In the genomic region with DNA sequence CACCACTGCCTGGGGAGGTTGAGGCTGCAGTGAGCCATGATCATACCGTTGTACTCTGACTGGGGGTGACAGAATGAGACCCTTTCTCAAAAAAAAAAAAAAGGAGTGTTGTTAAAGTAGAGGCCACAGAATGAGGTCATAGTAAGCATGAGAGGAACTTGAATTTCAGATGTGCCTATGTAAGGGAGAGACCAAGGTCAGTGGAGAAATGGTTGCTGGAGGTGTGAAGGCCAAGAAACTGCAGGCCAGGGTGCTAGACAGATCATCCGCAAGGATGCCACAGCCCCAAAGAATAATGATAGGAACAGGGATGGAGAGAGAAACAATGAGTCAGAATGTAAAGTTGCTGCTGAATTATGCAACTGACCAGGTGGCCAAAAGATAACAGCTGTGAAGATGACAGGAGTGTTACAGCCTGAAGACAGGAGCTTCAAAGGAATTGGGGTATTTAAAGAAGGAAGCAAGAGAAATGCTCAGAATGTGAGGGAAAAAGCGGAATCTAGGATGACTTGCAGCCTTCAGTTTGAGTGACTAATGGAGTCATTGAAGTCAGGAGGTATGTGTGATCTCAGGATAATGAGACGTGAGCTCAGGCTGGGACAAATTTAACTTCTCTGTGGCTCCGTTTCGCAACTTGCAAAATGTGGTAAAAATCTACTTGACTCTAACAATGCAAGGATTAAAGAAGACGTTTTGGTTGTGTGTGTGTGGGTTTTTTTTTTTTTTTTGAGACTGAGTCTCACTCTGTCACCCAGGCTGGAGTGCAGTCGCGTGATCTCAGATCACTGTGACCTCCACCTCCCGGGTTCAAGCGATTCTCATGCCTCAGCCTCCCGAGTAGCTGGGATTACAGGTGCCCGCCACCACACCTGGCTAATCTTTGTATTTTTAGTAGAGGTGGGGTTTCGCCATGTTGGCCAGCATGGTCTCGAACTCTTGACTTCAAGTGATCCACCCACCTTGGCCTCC, we compare ENCODE assay signal across 1 cellular context.
A peak's percentile ranks its signal among the peaks of the same experiment; 100 is the strongest.
TF ChIP-seq lines count a peak whose summit lies in the region.

No MANE protein-coding gene starts in this region.

TF ChIP-seq in K562, 482 proteins besides CTCF, POLR2A, EP300 and RAD21 (continued from another document and continues in another):
- TF ChIP-seq ETV6 (IDR thresholded peaks at IDR 0.05; ENCODE audit: borderline replicate concordance in 1 of 2, low read depth in 2 of 2, low read length in 1 of 2) (peak; percentile 29 to 50; a peak in 1 of 4 replicates), ETV6 (CRISPR knock-in tag; IDR thresholded peaks at IDR 0.05; ENCODE audit: borderline replicate concordance) (no peak), NFIX (CRISPR knock-in tag; IDR thresholded peaks at IDR 0.05; ENCODE audit: low read depth) (no peak), TFAM (CRISPR knock-in tag; conservative IDR thresholded peaks at IDR 0.05) (no peak), SLC30A9 (CRISPR knock-in tag; IDR thresholded peaks at IDR 0.05) (no peak), SMARCA4 (IDR thresholded peaks at IDR 0.05) (peak; percentile 100), NR4A1 (CRISPR knock-in tag; IDR thresholded peaks at IDR 0.05) (no peak), NR4A1 (tag; IDR thresholded peaks at IDR 0.05) (peak; percentile 58; the same call in 1 of the 2 replicates), HDGF (IDR thresholded peaks at IDR 0.05) (peak; percentile 72), TSHZ1 (CRISPR knock-in tag; IDR thresholded peaks at IDR 0.05) (no peak), DPF2 (IDR thresholded peaks at IDR 0.05) (peak; percentile 100), TAF1 (IDR thresholded peaks at IDR 0.05; ENCODE audit: control insufficient read depth, extremely low read depth, insufficient read depth, low read length, severe bottlenecking) (no peak), ESRRA (IDR thresholded peaks at IDR 0.05; ENCODE audit: borderline replicate concordance, low read depth) (peak; percentile 78; the same call in 1 of the 2 replicates), ATF3 (IDR thresholded peaks at IDR 0.05) (peak; percentile 100), ATF3 (CRISPR knock-in tag; conservative IDR thresholded peaks at IDR 0.05) (peak; percentile 100), CHD7 (IDR thresholded peaks at IDR 0.05; ENCODE audit: low read depth, low read length) (no peak), ZNF592 (IDR thresholded peaks at IDR 0.05) (peak; percentile 97), PRDM10 (IDR thresholded peaks at IDR 0.05; ENCODE audit: partially characterized antibody) (no peak), HOXB6 (CRISPR knock-in tag; IDR thresholded peaks at IDR 0.05; ENCODE audit: borderline replicate concordance) (no peak), POLR2H (tag; IDR thresholded peaks at IDR 0.05; ENCODE audit: low read depth) (no peak), ZNF778 (CRISPR knock-in tag; IDR thresholded peaks at IDR 0.05) (no peak), ZNF445 (CRISPR knock-in tag; IDR thresholded peaks at IDR 0.05; ENCODE audit: low read depth) (no peak), ZNF79 (CRISPR knock-in tag; IDR thresholded peaks at IDR 0.05; ENCODE audit: low read depth) (no peak), STAG1 (CRISPR knock-in tag; IDR thresholded peaks at IDR 0.05; ENCODE audit: borderline replicate concordance) (no peak)
